ENCODE assay signal across 8 cellular contexts in the genomic region with DNA sequence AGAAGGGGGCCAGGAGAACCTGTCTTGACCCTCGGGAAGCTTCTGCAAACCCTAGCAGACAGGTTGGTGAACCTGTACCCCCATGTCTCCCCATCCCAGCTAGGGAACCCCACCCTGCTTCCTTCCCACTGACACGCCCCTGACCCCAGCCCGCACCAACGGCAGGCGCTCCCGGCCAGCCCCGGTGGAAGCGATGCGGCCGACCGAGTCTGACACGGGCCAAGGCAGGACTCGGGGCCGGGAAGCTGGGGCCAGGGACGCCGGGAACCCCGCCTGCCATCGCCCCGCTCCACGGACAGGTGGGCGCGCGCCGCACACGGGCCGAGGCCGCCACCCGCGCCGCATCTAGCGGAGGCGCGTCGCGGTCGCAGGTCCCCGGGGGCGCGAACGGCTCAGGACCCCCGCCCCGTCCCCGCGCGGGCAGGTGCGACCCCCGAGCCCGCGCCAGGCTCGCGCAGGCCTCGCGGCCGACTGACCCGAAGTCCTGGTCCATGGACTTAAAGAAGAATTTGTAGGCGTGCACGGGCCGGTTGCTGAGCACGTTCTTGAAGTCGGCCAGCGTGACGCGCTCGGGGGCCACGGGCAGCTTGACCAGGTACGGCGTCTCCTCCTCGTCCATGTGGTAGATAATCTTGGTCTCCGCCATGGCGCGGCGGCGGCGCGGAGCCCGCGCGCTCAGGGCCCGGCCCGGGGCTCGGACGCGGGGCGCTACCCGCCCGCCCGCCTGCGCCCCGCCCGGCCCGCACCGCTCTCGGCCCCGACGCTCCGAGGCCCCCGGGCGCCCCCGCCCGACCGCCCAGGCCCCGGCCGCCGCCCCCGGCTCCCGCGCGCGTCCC. TPM values are rescaled to one million over a fixed set of nuclear protein-coding genes. Genes with fewer than 3 reads are reported as not detected.
DNase-seq lines count a peak whose midpoint lies in the region; ATAC-seq, FAIRE-seq and TF ChIP-seq lines count a peak whose summit lies in the region.

No MANE protein-coding gene starts in this region.

- peak overlapping the region; percentile 94 for H3K4me2 ChIP-seq in keratinocyte (ENCODE audit: control insufficient read depth, extremely low read depth, insufficient read depth, low read depth, low read length)

- H3K9me3 ChIP-seq in adipocyte (ENCODE audit: control insufficient read depth, low read length) (no peaks in the 10 kb centered on the region), keratinocyte (ENCODE audit: control insufficient read depth, low read depth, low read length) (no peaks in the 10 kb centered on the region), stomach smooth muscle (ENCODE audit: control insufficient read depth in 2 of 2, low read length in 2 of 2) (no peaks in the 10 kb centered on the region)

- no peak overlapping the region for H2AFZ ChIP-seq in keratinocyte (ENCODE audit: control insufficient read depth, low read length)

- no peaks in the 10 kb centered on the region for H3K9me1 ChIP-seq in keratinocyte (ENCODE audit: control insufficient read depth, extremely low read depth, insufficient read depth, low read length)

- ATAC-seq in Right ventricle myocardium inferior (no peak), Right ventricle myocardium superior (ENCODE audit: poor library complexity) (no peak), HG03460 (IDR thresholded peaks at IDR 0.05; ENCODE audit: unreplicated experiment) (peak; percentile 30)

- H3K9ac ChIP-seq in adipocyte (ENCODE audit: low read length) (peak overlapping the region; percentile 89), keratinocyte (ENCODE audit: control insufficient read depth, extremely low read depth, insufficient read depth, low read length) (peak overlapping the region; percentile 83), stomach smooth muscle (ENCODE audit: low read length in 2 of 2) (peak overlapping the region; percentile 72 to 77)

- FAIRE-seq in keratinocyte (lab: Jason Lieb, UNC): no peak

- TF ChIP-seq CTCF in keratinocyte (optimal IDR thresholded peaks at IDR 0.05 in 1 of 3, IDR thresholded peaks at IDR 0.05 in 1 of 3, conservative IDR thresholded peaks at IDR 0.05 in 1 of 3; ENCODE audit: extremely low read depth in 1 of 3, insufficient read depth in 2 of 3, low read length in 3 of 3): no peak

- H3K4me1 ChIP-seq in adipocyte (ENCODE audit: control insufficient read depth, insufficient read depth, low read length): peaks cover 53% of the 10 kb centered on the region
- peaks cover 45% of the 10 kb centered on the region for H3K4me1 ChIP-seq in keratinocyte (ENCODE audit: control insufficient read depth, extremely low read depth, insufficient read depth, low read length)
- peaks cover 63% of the 10 kb centered on the region for H3K4me1 ChIP-seq in stomach smooth muscle (ENCODE audit: control insufficient read depth, insufficient read depth, low read length)

- intact Hi-C loops in Right ventricle myocardium inferior (cut with DNase I) (loop anchor here (2.0 kb wide), 2 partner anchors 24 to 40 kb away; partner anchors contain the start of gene PUSL1), Right ventricle myocardium superior (cut with DNase I) (no loop called here)

- H3K36me3 ChIP-seq in adipocyte (ENCODE audit: control insufficient read depth, insufficient read depth, low read length, severe bottlenecking) (peaks cover 14% of the 10 kb centered on the region), keratinocyte (ENCODE audit: control insufficient read depth in 2 of 2, extremely low read depth in 1 of 2, insufficient read depth in 2 of 2, low read length in 2 of 2) (no peaks in the 10 kb centered on the region), stomach smooth muscle (ENCODE audit: control insufficient read depth in 2 of 2, insufficient read depth in 2 of 2, low read length in 2 of 2) (peaks cover 0 to 2% of the 10 kb centered on the region in 2 donors)

- dilution Hi-C loops in keratinocyte (cut with MboI; ENCODE audit: extremely low pct_ligation_motif_present, low sequenced_read_pairs): no loop called here

- H3K27me3 ChIP-seq in adipocyte (replicated peaks; ENCODE audit: control insufficient read depth, insufficient read depth, low read length) (no peaks in the 10 kb centered on the region), keratinocyte (ENCODE audit: control insufficient read depth, extremely low read depth, insufficient read depth, low read length) (no peaks in the 10 kb centered on the region), stomach smooth muscle (ENCODE audit: control insufficient read depth in 1 of 2, insufficient read depth in 2 of 2, low read length in 2 of 2) (no peaks in the 10 kb centered on the region)

- peaks cover 53% of the 10 kb centered on the region for H3K79me2 ChIP-seq in keratinocyte (ENCODE audit: control insufficient read depth, insufficient read depth, low read length)

- peak; percentile 80 for DNase-seq in Right ventricle myocardium inferior (ENCODE audit: missing footprints)
- DNase-seq in Right ventricle myocardium superior: no peak
- no peak for DNase-seq in adipocyte (ENCODE audit: low read depth)
- DNase-seq in keratinocyte (ENCODE audit: low read depth, low spot score): no peak
- DNase-seq in NCI-H2107 treated with DMSO at 0.1 percent for 48 hours (lab: John Stamatoyannopoulos, UW; ENCODE audit: unreplicated experiment): no peak
- no peak for DNase-seq in GDM1 (lab: John Stamatoyannopoulos, UW)

- H3K27ac ChIP-seq in keratinocyte (ENCODE audit: control insufficient read depth, insufficient read depth, low read length): peak overlapping the region; percentile 60
- peak overlapping the region; percentile 31 for H3K27ac ChIP-seq in stomach smooth muscle (ENCODE audit: low read length)

- no peaks in the 10 kb centered on the region for H4K20me1 ChIP-seq in keratinocyte (ENCODE audit: control insufficient read depth, extremely low read depth, insufficient read depth, low read length)

- H3K4me3 ChIP-seq in adipocyte (ENCODE audit: low read length) (peak overlapping the region; percentile 89), keratinocyte (ENCODE audit: control insufficient read depth in 2 of 3, extremely low read depth in 1 of 3, insufficient read depth in 2 of 3, low read depth in 1 of 3, low read length in 3 of 3) (peak overlapping the region; percentile 72 to 95 (median 85)), stomach smooth muscle (ENCODE audit: low read length in 2 of 2) (peak overlapping the region; percentile 81 to 85)

RNA-seq across cellular contexts. Expression of gene DVL1, which starts 0.6 kb away (rescaled TPM):
- 119 TPM for total RNA-seq in Right ventricle myocardium inferior
- 126 TPM for total RNA-seq in Right ventricle myocardium superior
- 28.1 to 68.6 TPM (median 31.6 TPM) in 3 replicates for polyA plus RNA-seq in keratinocyte
- 55.8 TPM for polyA plus RNA-seq in keratinocyte (2011; ENCODE audit: low read depth)
- 11.1 and 34.0 TPM in 2 replicates for polyA plus RNA-seq in keratinocyte (2011; cell fraction: cytosol; rRNA removed)
- polyA plus RNA-seq in keratinocyte (2011; cell fraction: nucleus; rRNA removed): 84.0 and 105 TPM in 2 replicates
- polyA plus RNA-seq in keratinocyte (2012; ENCODE audit: low replicate concordance): 52.2 and 66.2 TPM in 2 replicates
- polyA minus RNA-seq in keratinocyte: 26.4 to 34.3 TPM (median 33.9 TPM) in 3 replicates
- polyA minus RNA-seq in keratinocyte (2011; cell fraction: cytosol; rRNA and poly(A)+ RNA removed): 74.2 TPM
- 39.9 and 69.1 TPM in 2 replicates for polyA minus RNA-seq in keratinocyte (2011; cell fraction: nucleus; rRNA and poly(A)+ RNA removed)

RNA-seq across cellular contexts. Expression of gene MXRA8, which starts 9.7 kb away (rescaled TPM):
- total RNA-seq in Right ventricle myocardium inferior (21.8 TPM), Right ventricle myocardium superior (21.7 TPM)
- 0.05 to 0.14 TPM in 2 of 3 replicates, not detected in the other for polyA plus RNA-seq in keratinocyte
- polyA plus RNA-seq in keratinocyte (2011; ENCODE audit: low read depth): not detected
- 0.08 and 0.09 TPM in 2 replicates for polyA plus RNA-seq in keratinocyte (2011; cell fraction: cytosol; rRNA removed)
- 0.20 and 0.28 TPM in 2 replicates for polyA plus RNA-seq in keratinocyte (2011; cell fraction: nucleus; rRNA removed)
- 0.42 and 1.9 TPM in 2 replicates for polyA plus RNA-seq in keratinocyte (2012; ENCODE audit: low replicate concordance)
- polyA minus RNA-seq in keratinocyte: 1.5 TPM in 1 of 3 replicates, not detected in the others
- polyA minus RNA-seq in keratinocyte (2011; cell fraction: cytosol; rRNA and poly(A)+ RNA removed): not detected
- polyA minus RNA-seq in keratinocyte (2011; cell fraction: nucleus; rRNA and poly(A)+ RNA removed): not detected in 2 replicates

RNA-seq across cellular contexts. Expression of gene TAS1R3, which starts 17.6 kb away (rescaled TPM):
- total RNA-seq in Right ventricle myocardium inferior (0.51 TPM), Right ventricle myocardium superior (0.40 TPM)
- polyA plus RNA-seq in keratinocyte: 0.01 to 0.08 TPM (median 0.04 TPM) in 3 replicates
- 0.07 TPM for polyA plus RNA-seq in keratinocyte (2011; ENCODE audit: low read depth)
- polyA plus RNA-seq in keratinocyte (2011; cell fraction: cytosol; rRNA removed): 0.02 and 0.03 TPM in 2 replicates
- 0.09 and 0.20 TPM in 2 replicates for polyA plus RNA-seq in keratinocyte (2011; cell fraction: nucleus; rRNA removed)
- 0.14 and 0.27 TPM in 2 replicates for polyA plus RNA-seq in keratinocyte (2012; ENCODE audit: low replicate concordance)
- polyA minus RNA-seq in keratinocyte: 0.03 TPM in 1 of 3 replicates, not detected in the others
- polyA minus RNA-seq in keratinocyte (2011; cell fraction: cytosol; rRNA and poly(A)+ RNA removed): not detected
- 0.11 and 0.23 TPM in 2 replicates for polyA minus RNA-seq in keratinocyte (2011; cell fraction: nucleus; rRNA and poly(A)+ RNA removed)

RNA-seq across cellular contexts. Expression of gene CPTP, which starts 24.0 kb away (rescaled TPM):
- total RNA-seq in Right ventricle myocardium inferior: 119 TPM
- total RNA-seq in Right ventricle myocardium superior: 113 TPM
- polyA plus RNA-seq in keratinocyte: 5.8 to 14.0 TPM (median 11.8 TPM) in 3 replicates
- 4.4 TPM for polyA plus RNA-seq in keratinocyte (2011; ENCODE audit: low read depth)
- polyA plus RNA-seq in keratinocyte (2011; cell fraction: cytosol; rRNA removed): 9.4 and 26.1 TPM in 2 replicates
- 8.9 and 14.9 TPM in 2 replicates for polyA plus RNA-seq in keratinocyte (2011; cell fraction: nucleus; rRNA removed)
- 20.3 and 26.7 TPM in 2 replicates for polyA plus RNA-seq in keratinocyte (2012; ENCODE audit: low replicate concordance)
- 3.9 to 12.4 TPM (median 7.6 TPM) in 3 replicates for polyA minus RNA-seq in keratinocyte
- polyA minus RNA-seq in keratinocyte (2011; cell fraction: cytosol; rRNA and poly(A)+ RNA removed): 65.6 TPM
- 11.9 and 14.7 TPM in 2 replicates for polyA minus RNA-seq in keratinocyte (2011; cell fraction: nucleus; rRNA and poly(A)+ RNA removed)

RNA-seq across cellular contexts. Expression of gene INTS11, which starts 24.2 kb away (rescaled TPM):
- 75.7 TPM for total RNA-seq in Right ventricle myocardium inferior
- total RNA-seq in Right ventricle myocardium superior: 70.9 TPM
- 70.4 to 89.8 TPM (median 76.9 TPM) in 3 replicates for polyA plus RNA-seq in keratinocyte
- polyA plus RNA-seq in keratinocyte (2011; ENCODE audit: low read depth): 33.3 TPM
- 53.8 and 70.3 TPM in 2 replicates for polyA plus RNA-seq in keratinocyte (2011; cell fraction: cytosol; rRNA removed)
- 165 and 204 TPM in 2 replicates for polyA plus RNA-seq in keratinocyte (2011; cell fraction: nucleus; rRNA removed)
- polyA plus RNA-seq in keratinocyte (2012; ENCODE audit: low replicate concordance): 69.7 and 83.9 TPM in 2 replicates
- polyA minus RNA-seq in keratinocyte: 73.3 to 216 TPM (median 94.2 TPM) in 3 replicates
- polyA minus RNA-seq in keratinocyte (2011; cell fraction: cytosol; rRNA and poly(A)+ RNA removed): 63.5 TPM
- 66.9 and 70.7 TPM in 2 replicates for polyA minus RNA-seq in keratinocyte (2011; cell fraction: nucleus; rRNA and poly(A)+ RNA removed)
